Comparison of ENCODE assay signal across 9 cellular contexts in the genomic region with DNA sequence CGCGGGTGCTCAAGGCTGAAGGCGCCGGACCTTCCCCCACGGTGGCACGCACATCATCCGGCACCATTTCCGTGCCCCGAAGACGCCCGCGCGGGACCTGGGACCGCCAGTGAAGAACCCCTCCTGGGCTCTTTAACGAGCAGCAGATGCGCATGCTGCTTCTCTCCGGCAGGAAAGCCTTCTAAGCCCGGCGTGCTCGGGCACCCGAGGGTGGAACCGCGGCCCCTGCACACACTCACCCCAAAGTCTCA. TPM values are rescaled to one million over a fixed set of nuclear protein-coding genes. Genes with fewer than 3 reads are reported as not detected.
A peak's percentile ranks its signal among the peaks of the same experiment; 100 is the strongest.
DNase-seq lines count a peak whose midpoint lies in the region; ATAC-seq and TF ChIP-seq lines count a peak whose summit lies in the region.
"Had no signal": no experiment of that assay in that cellular context is flagged by ENCODE, and none has a peak within 500 bp of the region (broad histone marks: within the 10 kb centered on the region; RNA-seq: fewer than 3 reads in every experiment).

No MANE protein-coding gene starts in this region.

- H3K4me1 Mint-ChIP-seq in nephron = peaks cover 33% of the 10 kb centered on the region

- H3K4me3 ChIP-seq in AG10803 (ENCODE audit: low read length) (peak overlapping the region; percentile 52), MG63 (peak overlapping the region; percentile 44)
- peak overlapping the region; percentile 12 for H3K4me3 ChIP-seq in effector memory CD4-positive, alpha-beta T cell (ENCODE audit: insufficient read depth, low read depth, low read length, poor library complexity, severe bottlenecking)

- ATAC-seq in HG02938 (IDR thresholded peaks at IDR 0.05; ENCODE audit: unreplicated experiment) (no peak), GM18511 (IDR thresholded peaks at IDR 0.05; ENCODE audit: unreplicated experiment) (no peak)

- TF ChIP-seq CTCF in AG10803 (conservative IDR thresholded peaks at IDR 0.05; ENCODE audit: low read length) = no peak
- TF ChIP-seq CTCF in nephron (IDR thresholded peaks at IDR 0.05; ENCODE audit: unreplicated experiment in 3 of 3) = no peak

- no peaks in the 10 kb centered on the region for H3K36me3 Mint-ChIP-seq in nephron (ENCODE audit: low read depth)
- H3K36me3 Mint-ChIP-seq: IgD-negative memory B cell had no signal

- peaks cover 86% of the 10 kb centered on the region for H3K27me3 Mint-ChIP-seq in nephron (ENCODE audit: low read depth)

- no peaks in the 10 kb centered on the region for H3K36me3 ChIP-seq in MG63
- no peaks in the 10 kb centered on the region for H3K36me3 ChIP-seq in effector memory CD4-positive, alpha-beta T cell (ENCODE audit: control insufficient read depth, insufficient read depth, low read length)

- no peaks in the 10 kb centered on the region for H3K9me3 ChIP-seq in MG63
- H3K9me3 ChIP-seq in effector memory CD4-positive, alpha-beta T cell (ENCODE audit: control insufficient read depth, low read length) = no peaks in the 10 kb centered on the region

- DNase-seq in AG10803 (ENCODE audit: low read depth) (no peak), MG63 (no peak), GF-D8 (lab: John Stamatoyannopoulos, UW) (no peak), NCI-H2196 treated with DMSO at 0.1 percent for 48 hours (lab: John Stamatoyannopoulos, UW; ENCODE audit: unreplicated experiment) (no peak)
- DNase-seq in effector memory CD4-positive, alpha-beta T cell = no peak

- no peaks in the 10 kb centered on the region for H3K9me3 Mint-ChIP-seq in nephron

- H3K4me1 ChIP-seq in effector memory CD4-positive, alpha-beta T cell (ENCODE audit: control insufficient read depth, insufficient read depth, low read length, poor library complexity, severe bottlenecking) = peaks cover 5% of the 10 kb centered on the region

- no peak overlapping the region for H3K27ac ChIP-seq in effector memory CD4-positive, alpha-beta T cell (ENCODE audit: insufficient read depth, low read length, poor library complexity, severe bottlenecking)

- H3K27me3 ChIP-seq in MG63 = peaks cover 4% of the 10 kb centered on the region; the same call in 1 of the 2 replicates
- H3K27me3 ChIP-seq in effector memory CD4-positive, alpha-beta T cell (replicated peaks; ENCODE audit: control insufficient read depth, insufficient read depth, low read length, poor library complexity, severe bottlenecking) = peaks cover 11% of the 10 kb centered on the region

- H3K4me3 Mint-ChIP-seq in nephron = peak overlapping the region; percentile 84 to 89 (median 87)

- H3K27ac Mint-ChIP-seq in nephron = peak overlapping the region in 2 of 3 experiments; percentile 52 to 63
- H3K27ac Mint-ChIP-seq: IgD-negative memory B cell had no signal

RNA-seq across cellular contexts. Expression of gene FOXQ1, which starts 0.2 kb away (rescaled TPM):
- 0.56 TPM in 1 of 2 replicates, not detected in the other for total RNA-seq in MG63 (2014; rRNA removed; shearing (Covaris generic); ENCODE audit: low replicate concordance)
